19 cellular contexts compared by ENCODE assay signal in genomic region chr16:56115817-56116576, GRCh38.
DNase-seq lines count a peak whose midpoint lies in the region; ATAC-seq and TF ChIP-seq lines count a peak whose summit lies in the region.
"Had no signal": no experiment of that assay in that cellular context is flagged by ENCODE, and none has a peak within 500 bp of the region (broad histone marks: within the 10 kb centered on the region; RNA-seq: fewer than 3 reads in every experiment).

No MANE protein-coding gene starts in this region.

- peak; percentile 26 for ATAC-seq in Right ventricle myocardium superior (ENCODE audit: poor library complexity)
- ATAC-seq in WTC11 = peak; percentile 17
- no peak for ATAC-seq in gastroesophageal sphincter
- ATAC-seq: activated CD4-positive, CD25-positive, alpha-beta regulatory T cell treated with anti-CD3 and anti-CD28 coated beads, Interleukin-2, amount 50 U/mL, for 24 hours; sciatic nerve; stimulated activated naive CD8-positive, alpha-beta T cell treated with anti-CD3 and anti-CD28 coated beads, Interleukin-15, Interleukin-2, amounts not matched to agents 100 U/mL and 50 U/mL, for 24 hours had no signal

- H3K27ac Mint-ChIP-seq in WTC11 = peak overlapping the region; percentile 54
- H3K27ac Mint-ChIP-seq: activated naive CD8-positive, alpha-beta T cell treated with anti-CD3 and anti-CD28 coated beads, Interleukin-2, amount 10 ng/mL, durations not matched to agents 7 days and 5 days; type B pancreatic cell had no signal

- H3K9me3 ChIP-seq in right atrium auricular region (no peaks in the 10 kb centered on the region), iPS-20b (ENCODE audit: insufficient read depth, low read depth, low read length) (no peaks in the 10 kb centered on the region), gastroesophageal sphincter (no peaks in the 10 kb centered on the region)
- H3K9me3 ChIP-seq: esophagus muscularis mucosa, heart left ventricle, SK-N-SH had no signal

- CTCF ChIA-PET in WTC11 (lab: Charles Lee) = interaction anchor here (1.2 kb wide), 4 partner anchors 75 to 202 kb away, joined by 3 to 5 read pairs (median 3); partner anchors contain the start of gene GNAO1

- H3K9ac ChIP-seq in iPS-20b (ENCODE audit: low read depth, low read length) = no peak overlapping the region
- H3K9ac ChIP-seq: SK-N-SH had no signal

- H3K4me1 ChIP-seq in right atrium auricular region (peaks cover 0 to 7% of the 10 kb centered on the region in 2 donors), iPS-20b (ENCODE audit: insufficient read depth, low read length) (peaks cover 34% of the 10 kb centered on the region; the same call in 1 of the 2 replicates), gastroesophageal sphincter (no peaks in the 10 kb centered on the region)
- H3K4me1 ChIP-seq: esophagus muscularis mucosa had no signal

- DNase-seq in Right ventricle myocardium superior (no peak), right atrium auricular region (ENCODE audit: low spot score) (no peak), WTC11 (ENCODE audit: low spot score) (no peak), foreskin fibroblast (no peak), NOMO-1 treated with DMSO at 0.1 percent for 48 hours (lab: John Stamatoyannopoulos, UW; ENCODE audit: unreplicated experiment) (no peak)
- DNase-seq: activated naive CD8-positive, alpha-beta T cell treated with anti-CD3 and anti-CD28 coated beads, Interleukin-2, amount 10 ng/mL, durations not matched to agents 7 days and 5 days; CD8-positive, alpha-beta memory T cell; EL; heart left ventricle; NCI-H2029 treated with DMSO at 0.1 percent for 48 hours; SK-N-SH; stimulated activated naive CD8-positive, alpha-beta T cell treated with anti-CD3 and anti-CD28 coated beads, Interleukin-15, Interleukin-2, amounts not matched to agents 100 U/mL and 50 U/mL, for 24 hours had no signal

- H3K36me3 ChIP-seq in right atrium auricular region = no peaks in the 10 kb centered on the region
- no peaks in the 10 kb centered on the region for H3K36me3 ChIP-seq in iPS-20b (ENCODE audit: insufficient read depth, low read depth, low read length)
- no peaks in the 10 kb centered on the region for H3K36me3 ChIP-seq in gastroesophageal sphincter
- H3K36me3 ChIP-seq: esophagus muscularis mucosa, heart left ventricle had no signal

- H3K27me3 ChIP-seq in right atrium auricular region = no peaks in the 10 kb centered on the region
- H3K27me3 ChIP-seq in iPS-20b (ENCODE audit: insufficient read depth, low read length) = no peaks in the 10 kb centered on the region
- H3K27me3 ChIP-seq in gastroesophageal sphincter = no peaks in the 10 kb centered on the region
- H3K27me3 ChIP-seq: esophagus muscularis mucosa, heart left ventricle had no signal

- TF ChIP-seq EP300 in gastroesophageal sphincter (IDR thresholded peaks at IDR 0.05) = no peak

- TF ChIP-seq POLR2A in gastroesophageal sphincter (IDR thresholded peaks at IDR 0.05) = no peak

- H3K4me1 Mint-ChIP-seq in WTC11 = peaks cover 42% of the 10 kb centered on the region
- H3K4me1 Mint-ChIP-seq: activated naive CD8-positive, alpha-beta T cell treated with anti-CD3 and anti-CD28 coated beads, Interleukin-2, amount 10 ng/mL, durations not matched to agents 7 days and 5 days had no signal

- intact Hi-C loops in Right ventricle myocardium superior (cut with DNase I) = no loop called here

- no peaks in the 10 kb centered on the region for H3K36me3 Mint-ChIP-seq in WTC11
- H3K36me3 Mint-ChIP-seq: activated naive CD8-positive, alpha-beta T cell treated with anti-CD3 and anti-CD28 coated beads, Interleukin-2, amount 10 ng/mL, durations not matched to agents 7 days and 5 days; CD8-positive, alpha-beta memory T cell; type B pancreatic cell had no signal

- peaks cover 7% of the 10 kb centered on the region for H3K27me3 Mint-ChIP-seq in WTC11 (ENCODE audit: low read depth)

- peaks cover 4% of the 10 kb centered on the region; the same call in 1 of the 2 replicates for H3K9me3 Mint-ChIP-seq in WTC11
- H3K9me3 Mint-ChIP-seq: activated naive CD8-positive, alpha-beta T cell treated with anti-CD3 and anti-CD28 coated beads, Interleukin-2, amount 10 ng/mL, durations not matched to agents 7 days and 5 days; CD8-positive, alpha-beta memory T cell; type B pancreatic cell had no signal

- H3K27ac ChIP-seq in right atrium auricular region = no peak overlapping the region
- no peak overlapping the region for H3K27ac ChIP-seq in iPS-20b (ENCODE audit: low read length)
- peak overlapping the region; percentile 22 for H3K27ac ChIP-seq in temporal lobe (ENCODE audit: low read depth, low read length)
- H3K27ac ChIP-seq in gastroesophageal sphincter = no peak overlapping the region
- H3K27ac ChIP-seq: esophagus muscularis mucosa, heart left ventricle had no signal

- H3K4me3 ChIP-seq in right atrium auricular region (no peak overlapping the region), iPS-20b (ENCODE audit: low read length) (peak overlapping the region; percentile 47; the same call in 1 of the 2 replicates), foreskin fibroblast (ENCODE audit: low read depth in 1 of 2, low read length in 2 of 2) (no peak overlapping the region), gastroesophageal sphincter (no peak overlapping the region)
- H3K4me3 ChIP-seq: esophagus muscularis mucosa, heart left ventricle had no signal

- POLR2A ChIA-PET in WTC11 (lab: Charles Lee) = no interaction called here

- 62 to 69% methylated on average over 3 to 6 of the region's 6 CpGs for WGBS in gastroesophageal sphincter (ENCODE audit: low coverage in 1 of 2), 2 donors

- no peak for TF ChIP-seq CTCF in right atrium auricular region (IDR thresholded peaks at IDR 0.05)
- no peak for TF ChIP-seq CTCF in WTC11 (IDR thresholded peaks at IDR 0.05)
- no peak for TF ChIP-seq CTCF in foreskin fibroblast (IDR thresholded peaks at IDR 0.05; ENCODE audit: low read depth, low read length)
- no peak for TF ChIP-seq CTCF in gastroesophageal sphincter (IDR thresholded peaks at IDR 0.05)

- no peak overlapping the region; the same call in 1 of the 2 replicates for H3K4me3 Mint-ChIP-seq in WTC11
- H3K4me3 Mint-ChIP-seq: activated naive CD8-positive, alpha-beta T cell treated with anti-CD3 and anti-CD28 coated beads, Interleukin-2, amount 10 ng/mL, durations not matched to agents 7 days and 5 days; CD8-positive, alpha-beta memory T cell; type B pancreatic cell had no signal

TF ChIP-seq in WTC11, 78 proteins besides CTCF, POLR2A, EP300 and RAD21 (continues in another document):
- TF ChIP-seq E2F5 (CRISPR knock-in tag; IDR thresholded peaks at IDR 0.05) = no peak
- TF ChIP-seq PRRX2 (CRISPR knock-in tag; IDR thresholded peaks at IDR 0.05) = no peak
- no peak for TF ChIP-seq ERG (CRISPR knock-in tag; IDR thresholded peaks at IDR 0.05)
- TF ChIP-seq RELA (CRISPR knock-in tag; IDR thresholded peaks at IDR 0.05; ENCODE audit: borderline replicate concordance) = no peak
- no peak for TF ChIP-seq NFATC4 (CRISPR knock-in tag; IDR thresholded peaks at IDR 0.05)
- TF ChIP-seq NR1H2 (CRISPR knock-in tag; IDR thresholded peaks at IDR 0.05) = no peak
- TF ChIP-seq CDX4 (CRISPR knock-in tag; IDR thresholded peaks at IDR 0.05; ENCODE audit: borderline replicate concordance) = no peak
- TF ChIP-seq MYBL2 (CRISPR knock-in tag; IDR thresholded peaks at IDR 0.05) = no peak
- no peak for TF ChIP-seq PREB (CRISPR knock-in tag; IDR thresholded peaks at IDR 0.05; ENCODE audit: borderline replicate concordance)
